Comparison of ENCODE assay signal across 1 cellular context in the genomic region with DNA sequence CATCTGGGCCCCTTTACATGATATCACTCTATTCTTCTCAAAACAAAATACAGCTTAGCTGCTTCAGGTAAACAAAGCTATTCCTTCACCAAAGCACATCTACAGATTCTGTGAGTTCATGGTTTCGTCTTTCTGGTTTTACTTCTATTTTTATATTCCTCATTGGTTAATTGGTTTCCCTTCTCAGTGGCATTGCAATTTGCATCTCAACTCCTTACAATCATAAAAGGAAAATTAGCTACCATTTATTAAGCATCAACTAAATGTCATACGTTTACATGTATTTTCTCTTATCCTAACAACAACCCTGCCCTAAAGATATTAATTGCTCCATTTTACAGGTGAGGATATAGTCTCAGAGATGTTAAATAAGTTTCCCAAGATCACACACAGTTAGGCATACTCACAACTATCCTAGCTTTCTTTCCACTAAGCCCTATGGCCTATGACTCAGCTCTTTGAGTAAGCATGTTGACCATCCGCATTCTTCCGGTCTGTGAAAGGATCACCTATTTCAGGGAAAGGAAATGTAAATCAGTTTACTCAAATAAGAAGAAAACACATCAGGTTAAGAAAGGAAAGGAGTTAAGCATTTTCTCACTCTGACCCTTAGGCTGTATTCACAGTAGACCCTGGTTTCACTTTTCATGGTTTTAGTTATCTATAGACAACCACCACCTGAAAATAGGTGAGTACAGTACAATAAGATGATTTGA.
TF ChIP-seq lines count a peak whose summit lies in the region.

No MANE protein-coding gene starts in this region.

TF ChIP-seq in HepG2, 621 proteins besides CTCF, POLR2A, EP300 and RAD21 (continued from another document and continues in another):
- TF ChIP-seq, protein P1, sequence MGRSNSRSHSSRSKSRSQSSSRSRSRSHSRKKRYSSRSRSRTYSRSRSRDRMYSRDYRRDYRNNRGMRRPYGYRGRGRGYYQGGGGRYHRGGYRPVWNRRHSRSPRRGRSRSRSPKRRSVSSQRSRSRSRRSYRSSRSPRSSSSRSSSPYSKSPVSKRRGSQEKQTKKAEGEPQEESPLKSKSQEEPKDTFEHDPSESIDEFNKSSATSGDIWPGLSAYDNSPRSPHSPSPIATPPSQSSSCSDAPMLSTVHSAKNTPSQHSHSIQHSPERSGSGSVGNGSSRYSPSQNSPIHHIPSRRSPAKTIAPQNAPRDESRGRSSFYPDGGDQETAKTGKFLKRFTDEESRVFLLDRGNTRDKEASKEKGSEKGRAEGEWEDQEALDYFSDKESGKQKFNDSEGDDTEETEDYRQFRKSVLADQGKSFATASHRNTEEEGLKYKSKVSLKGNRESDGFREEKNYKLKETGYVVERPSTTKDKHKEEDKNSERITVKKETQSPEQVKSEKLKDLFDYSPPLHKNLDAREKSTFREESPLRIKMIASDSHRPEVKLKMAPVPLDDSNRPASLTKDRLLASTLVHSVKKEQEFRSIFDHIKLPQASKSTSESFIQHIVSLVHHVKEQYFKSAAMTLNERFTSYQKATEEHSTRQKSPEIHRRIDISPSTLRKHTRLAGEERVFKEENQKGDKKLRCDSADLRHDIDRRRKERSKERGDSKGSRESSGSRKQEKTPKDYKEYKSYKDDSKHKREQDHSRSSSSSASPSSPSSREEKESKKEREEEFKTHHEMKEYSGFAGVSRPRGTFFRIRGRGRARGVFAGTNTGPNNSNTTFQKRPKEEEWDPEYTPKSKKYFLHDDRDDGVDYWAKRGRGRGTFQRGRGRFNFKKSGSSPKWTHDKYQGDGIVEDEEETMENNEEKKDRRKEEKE (IDR thresholded peaks at IDR 0.05), result no peak
- TF ChIP-seq ZNF878 (CRISPR knock-in tag; IDR thresholded peaks at IDR 0.05) (no peak), SNAPC2 (CRISPR knock-in tag; IDR thresholded peaks at IDR 0.05) (peak; percentile 57; the same call in 1 of the 2 replicates), ZNF496 (CRISPR knock-in tag; IDR thresholded peaks at IDR 0.05; ENCODE audit: insufficient replicate concordance) (no peak), HNF4A (CRISPR knock-in tag; IDR thresholded peaks at IDR 0.05) (no peak), ZNF3 (CRISPR knock-in tag; IDR thresholded peaks at IDR 0.05) (no peak), GTF2F1 (IDR thresholded peaks at IDR 0.05; ENCODE audit: low read length) (no peak), XBP1 (CRISPR knock-in tag; IDR thresholded peaks at IDR 0.05) (no peak), IRF2 (CRISPR knock-in tag; IDR thresholded peaks at IDR 0.05) (0 out of 2 replicates have a peak, but pooled peaks have one; percentile 37), ZFP1 (CRISPR knock-in tag; IDR thresholded peaks at IDR 0.05) (no peak), MAFG (CRISPR knock-in tag; IDR thresholded peaks at IDR 0.05) (peak; percentile 70; the same call in 1 of the 2 replicates), TBX2 (CRISPR knock-in tag; IDR thresholded peaks at IDR 0.05; ENCODE audit: borderline replicate concordance) (no peak), ZNF816 (CRISPR knock-in tag; IDR thresholded peaks at IDR 0.05; ENCODE audit: borderline replicate concordance) (no peak), MLLT10 (CRISPR knock-in tag; IDR thresholded peaks at IDR 0.05) (no peak), TBL1XR1 (IDR thresholded peaks at IDR 0.05; ENCODE audit: borderline replicate concordance, low read length, partially characterized antibody) (no peak), STAT5B (CRISPR knock-in tag; IDR thresholded peaks at IDR 0.05) (no peak), MIER3 (CRISPR knock-in tag; IDR thresholded peaks at IDR 0.05; ENCODE audit: borderline replicate concordance) (peak; percentile 53; the same call in 1 of the 2 replicates), CENPT (CRISPR knock-in tag; IDR thresholded peaks at IDR 0.05; ENCODE audit: low read depth) (no peak), SALL1 (CRISPR knock-in tag; IDR thresholded peaks at IDR 0.05) (no peak), ZNF709 (CRISPR knock-in tag; IDR thresholded peaks at IDR 0.05) (no peak), ZZZ3 (CRISPR knock-in tag; IDR thresholded peaks at IDR 0.05; ENCODE audit: borderline replicate concordance) (no peak), ZNF558 (CRISPR knock-in tag; IDR thresholded peaks at IDR 0.05; ENCODE audit: borderline replicate concordance) (no peak)
- TF ChIP-seq, protein P2, sequence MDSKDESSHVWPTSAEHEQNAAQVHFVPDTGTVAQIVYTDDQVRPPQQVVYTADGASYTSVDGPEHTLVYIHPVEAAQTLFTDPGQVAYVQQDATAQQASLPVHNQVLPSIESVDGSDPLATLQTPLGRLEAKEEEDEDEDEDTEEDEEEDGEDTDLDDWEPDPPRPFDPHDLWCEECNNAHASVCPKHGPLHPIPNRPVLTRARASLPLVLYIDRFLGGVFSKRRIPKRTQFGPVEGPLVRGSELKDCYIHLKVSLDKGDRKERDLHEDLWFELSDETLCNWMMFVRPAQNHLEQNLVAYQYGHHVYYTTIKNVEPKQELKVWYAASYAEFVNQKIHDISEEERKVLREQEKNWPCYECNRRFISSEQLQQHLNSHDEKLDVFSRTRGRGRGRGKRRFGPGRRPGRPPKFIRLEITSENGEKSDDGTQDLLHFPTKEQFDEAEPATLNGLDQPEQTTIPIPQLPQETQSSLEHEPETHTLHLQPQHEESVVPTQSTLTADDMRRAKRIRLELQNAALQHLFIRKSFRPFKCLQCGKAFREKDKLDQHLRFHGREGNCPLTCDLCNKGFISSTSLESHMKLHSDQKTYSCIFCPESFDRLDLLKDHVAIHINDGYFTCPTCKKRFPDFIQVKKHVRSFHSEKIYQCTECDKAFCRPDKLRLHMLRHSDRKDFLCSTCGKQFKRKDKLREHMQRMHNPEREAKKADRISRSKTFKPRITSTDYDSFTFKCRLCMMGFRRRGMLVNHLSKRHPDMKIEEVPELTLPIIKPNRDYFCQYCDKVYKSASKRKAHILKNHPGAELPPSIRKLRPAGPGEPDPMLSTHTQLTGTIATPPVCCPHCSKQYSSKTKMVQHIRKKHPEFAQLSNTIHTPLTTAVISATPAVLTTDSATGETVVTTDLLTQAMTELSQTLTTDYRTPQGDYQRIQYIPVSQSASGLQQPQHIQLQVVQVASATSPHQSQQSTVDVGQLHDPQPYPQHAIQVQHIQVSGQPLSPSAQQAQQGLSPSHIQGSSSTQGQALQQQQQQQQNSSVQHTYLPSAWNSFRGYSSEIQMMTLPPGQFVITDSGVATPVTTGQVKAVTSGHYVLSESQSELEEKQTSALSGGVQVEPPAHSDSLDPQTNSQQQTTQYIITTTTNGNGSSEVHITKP (CRISPR knock-in tag; IDR thresholded peaks at IDR 0.05; ENCODE audit: low read depth), result no peak
- TF ChIP-seq, protein P3, sequence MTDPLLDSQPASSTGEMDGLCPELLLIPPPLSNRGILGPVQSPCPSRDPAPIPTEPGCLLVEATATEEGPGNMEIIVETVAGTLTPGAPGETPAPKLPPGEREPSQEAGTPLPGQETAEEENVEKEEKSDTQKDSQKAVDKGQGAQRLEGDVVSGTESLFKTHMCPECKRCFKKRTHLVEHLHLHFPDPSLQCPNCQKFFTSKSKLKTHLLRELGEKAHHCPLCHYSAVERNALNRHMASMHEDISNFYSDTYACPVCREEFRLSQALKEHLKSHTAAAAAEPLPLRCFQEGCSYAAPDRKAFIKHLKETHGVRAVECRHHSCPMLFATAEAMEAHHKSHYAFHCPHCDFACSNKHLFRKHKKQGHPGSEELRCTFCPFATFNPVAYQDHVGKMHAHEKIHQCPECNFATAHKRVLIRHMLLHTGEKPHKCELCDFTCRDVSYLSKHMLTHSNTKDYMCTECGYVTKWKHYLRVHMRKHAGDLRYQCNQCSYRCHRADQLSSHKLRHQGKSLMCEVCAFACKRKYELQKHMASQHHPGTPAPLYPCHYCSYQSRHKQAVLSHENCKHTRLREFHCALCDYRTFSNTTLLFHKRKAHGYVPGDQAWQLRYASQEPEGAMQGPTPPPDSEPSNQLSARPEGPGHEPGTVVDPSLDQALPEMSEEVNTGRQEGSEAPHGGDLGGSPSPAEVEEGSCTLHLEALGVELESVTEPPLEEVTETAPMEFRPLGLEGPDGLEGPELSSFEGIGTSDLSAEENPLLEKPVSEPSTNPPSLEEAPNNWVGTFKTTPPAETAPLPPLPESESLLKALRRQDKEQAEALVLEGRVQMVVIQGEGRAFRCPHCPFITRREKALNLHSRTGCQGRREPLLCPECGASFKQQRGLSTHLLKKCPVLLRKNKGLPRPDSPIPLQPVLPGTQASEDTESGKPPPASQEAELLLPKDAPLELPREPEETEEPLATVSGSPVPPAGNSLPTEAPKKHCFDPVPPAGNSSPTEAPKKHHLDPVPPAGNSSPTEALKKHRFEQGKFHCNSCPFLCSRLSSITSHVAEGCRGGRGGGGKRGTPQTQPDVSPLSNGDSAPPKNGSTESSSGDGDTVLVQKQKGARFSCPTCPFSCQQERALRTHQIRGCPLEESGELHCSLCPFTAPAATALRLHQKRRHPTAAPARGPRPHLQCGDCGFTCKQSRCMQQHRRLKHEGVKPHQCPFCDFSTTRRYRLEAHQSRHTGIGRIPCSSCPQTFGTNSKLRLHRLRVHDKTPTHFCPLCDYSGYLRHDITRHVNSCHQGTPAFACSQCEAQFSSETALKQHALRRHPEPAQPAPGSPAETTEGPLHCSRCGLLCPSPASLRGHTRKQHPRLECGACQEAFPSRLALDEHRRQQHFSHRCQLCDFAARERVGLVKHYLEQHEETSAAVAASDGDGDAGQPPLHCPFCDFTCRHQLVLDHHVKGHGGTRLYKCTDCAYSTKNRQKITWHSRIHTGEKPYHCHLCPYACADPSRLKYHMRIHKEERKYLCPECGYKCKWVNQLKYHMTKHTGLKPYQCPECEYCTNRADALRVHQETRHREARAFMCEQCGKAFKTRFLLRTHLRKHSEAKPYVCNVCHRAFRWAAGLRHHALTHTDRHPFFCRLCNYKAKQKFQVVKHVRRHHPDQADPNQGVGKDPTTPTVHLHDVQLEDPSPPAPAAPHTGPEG (CRISPR knock-in tag; IDR thresholded peaks at IDR 0.05), result no peak
- TF ChIP-seq, protein P4, sequence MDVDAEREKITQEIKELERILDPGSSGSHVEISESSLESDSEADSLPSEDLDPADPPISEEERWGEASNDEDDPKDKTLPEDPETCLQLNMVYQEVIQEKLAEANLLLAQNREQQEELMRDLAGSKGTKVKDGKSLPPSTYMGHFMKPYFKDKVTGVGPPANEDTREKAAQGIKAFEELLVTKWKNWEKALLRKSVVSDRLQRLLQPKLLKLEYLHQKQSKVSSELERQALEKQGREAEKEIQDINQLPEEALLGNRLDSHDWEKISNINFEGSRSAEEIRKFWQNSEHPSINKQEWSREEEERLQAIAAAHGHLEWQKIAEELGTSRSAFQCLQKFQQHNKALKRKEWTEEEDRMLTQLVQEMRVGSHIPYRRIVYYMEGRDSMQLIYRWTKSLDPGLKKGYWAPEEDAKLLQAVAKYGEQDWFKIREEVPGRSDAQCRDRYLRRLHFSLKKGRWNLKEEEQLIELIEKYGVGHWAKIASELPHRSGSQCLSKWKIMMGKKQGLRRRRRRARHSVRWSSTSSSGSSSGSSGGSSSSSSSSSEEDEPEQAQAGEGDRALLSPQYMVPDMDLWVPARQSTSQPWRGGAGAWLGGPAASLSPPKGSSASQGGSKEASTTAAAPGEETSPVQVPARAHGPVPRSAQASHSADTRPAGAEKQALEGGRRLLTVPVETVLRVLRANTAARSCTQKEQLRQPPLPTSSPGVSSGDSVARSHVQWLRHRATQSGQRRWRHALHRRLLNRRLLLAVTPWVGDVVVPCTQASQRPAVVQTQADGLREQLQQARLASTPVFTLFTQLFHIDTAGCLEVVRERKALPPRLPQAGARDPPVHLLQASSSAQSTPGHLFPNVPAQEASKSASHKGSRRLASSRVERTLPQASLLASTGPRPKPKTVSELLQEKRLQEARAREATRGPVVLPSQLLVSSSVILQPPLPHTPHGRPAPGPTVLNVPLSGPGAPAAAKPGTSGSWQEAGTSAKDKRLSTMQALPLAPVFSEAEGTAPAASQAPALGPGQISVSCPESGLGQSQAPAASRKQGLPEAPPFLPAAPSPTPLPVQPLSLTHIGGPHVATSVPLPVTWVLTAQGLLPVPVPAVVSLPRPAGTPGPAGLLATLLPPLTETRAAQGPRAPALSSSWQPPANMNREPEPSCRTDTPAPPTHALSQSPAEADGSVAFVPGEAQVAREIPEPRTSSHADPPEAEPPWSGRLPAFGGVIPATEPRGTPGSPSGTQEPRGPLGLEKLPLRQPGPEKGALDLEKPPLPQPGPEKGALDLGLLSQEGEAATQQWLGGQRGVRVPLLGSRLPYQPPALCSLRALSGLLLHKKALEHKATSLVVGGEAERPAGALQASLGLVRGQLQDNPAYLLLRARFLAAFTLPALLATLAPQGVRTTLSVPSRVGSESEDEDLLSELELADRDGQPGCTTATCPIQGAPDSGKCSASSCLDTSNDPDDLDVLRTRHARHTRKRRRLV (CRISPR knock-in tag; IDR thresholded peaks at IDR 0.05), result peak; percentile 45; the same call in 1 of the 2 replicates
- TF ChIP-seq, protein P5, sequence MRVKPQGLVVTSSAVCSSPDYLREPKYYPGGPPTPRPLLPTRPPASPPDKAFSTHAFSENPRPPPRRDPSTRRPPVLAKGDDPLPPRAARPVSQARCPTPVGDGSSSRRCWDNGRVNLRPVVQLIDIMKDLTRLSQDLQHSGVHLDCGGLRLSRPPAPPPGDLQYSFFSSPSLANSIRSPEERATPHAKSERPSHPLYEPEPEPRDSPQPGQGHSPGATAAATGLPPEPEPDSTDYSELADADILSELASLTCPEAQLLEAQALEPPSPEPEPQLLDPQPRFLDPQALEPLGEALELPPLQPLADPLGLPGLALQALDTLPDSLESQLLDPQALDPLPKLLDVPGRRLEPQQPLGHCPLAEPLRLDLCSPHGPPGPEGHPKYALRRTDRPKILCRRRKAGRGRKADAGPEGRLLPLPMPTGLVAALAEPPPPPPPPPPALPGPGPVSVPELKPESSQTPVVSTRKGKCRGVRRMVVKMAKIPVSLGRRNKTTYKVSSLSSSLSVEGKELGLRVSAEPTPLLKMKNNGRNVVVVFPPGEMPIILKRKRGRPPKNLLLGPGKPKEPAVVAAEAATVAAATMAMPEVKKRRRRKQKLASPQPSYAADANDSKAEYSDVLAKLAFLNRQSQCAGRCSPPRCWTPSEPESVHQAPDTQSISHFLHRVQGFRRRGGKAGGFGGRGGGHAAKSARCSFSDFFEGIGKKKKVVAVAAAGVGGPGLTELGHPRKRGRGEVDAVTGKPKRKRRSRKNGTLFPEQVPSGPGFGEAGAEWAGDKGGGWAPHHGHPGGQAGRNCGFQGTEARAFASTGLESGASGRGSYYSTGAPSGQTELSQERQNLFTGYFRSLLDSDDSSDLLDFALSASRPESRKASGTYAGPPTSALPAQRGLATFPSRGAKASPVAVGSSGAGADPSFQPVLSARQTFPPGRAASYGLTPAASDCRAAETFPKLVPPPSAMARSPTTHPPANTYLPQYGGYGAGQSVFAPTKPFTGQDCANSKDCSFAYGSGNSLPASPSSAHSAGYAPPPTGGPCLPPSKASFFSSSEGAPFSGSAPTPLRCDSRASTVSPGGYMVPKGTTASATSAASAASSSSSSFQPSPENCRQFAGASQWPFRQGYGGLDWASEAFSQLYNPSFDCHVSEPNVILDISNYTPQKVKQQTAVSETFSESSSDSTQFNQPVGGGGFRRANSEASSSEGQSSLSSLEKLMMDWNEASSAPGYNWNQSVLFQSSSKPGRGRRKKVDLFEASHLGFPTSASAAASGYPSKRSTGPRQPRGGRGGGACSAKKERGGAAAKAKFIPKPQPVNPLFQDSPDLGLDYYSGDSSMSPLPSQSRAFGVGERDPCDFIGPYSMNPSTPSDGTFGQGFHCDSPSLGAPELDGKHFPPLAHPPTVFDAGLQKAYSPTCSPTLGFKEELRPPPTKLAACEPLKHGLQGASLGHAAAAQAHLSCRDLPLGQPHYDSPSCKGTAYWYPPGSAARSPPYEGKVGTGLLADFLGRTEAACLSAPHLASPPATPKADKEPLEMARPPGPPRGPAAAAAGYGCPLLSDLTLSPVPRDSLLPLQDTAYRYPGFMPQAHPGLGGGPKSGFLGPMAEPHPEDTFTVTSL (CRISPR knock-in tag; IDR thresholded peaks at IDR 0.05; ENCODE audit: borderline replicate concordance), result peak; percentile 45; the same call in 1 of the 2 replicates
- TF ChIP-seq, protein P6, sequence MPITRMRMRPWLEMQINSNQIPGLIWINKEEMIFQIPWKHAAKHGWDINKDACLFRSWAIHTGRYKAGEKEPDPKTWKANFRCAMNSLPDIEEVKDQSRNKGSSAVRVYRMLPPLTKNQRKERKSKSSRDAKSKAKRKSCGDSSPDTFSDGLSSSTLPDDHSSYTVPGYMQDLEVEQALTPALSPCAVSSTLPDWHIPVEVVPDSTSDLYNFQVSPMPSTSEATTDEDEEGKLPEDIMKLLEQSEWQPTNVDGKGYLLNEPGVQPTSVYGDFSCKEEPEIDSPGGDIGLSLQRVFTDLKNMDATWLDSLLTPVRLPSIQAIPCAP (CRISPR knock-in tag; IDR thresholded peaks at IDR 0.05; ENCODE audit: low read depth), result no peak
